ENCODE assay signal across 8 cellular contexts in genomic region chr11:30914143-30914762, GRCh38.
DNase-seq lines count a peak whose midpoint lies in the region; ATAC-seq and TF ChIP-seq lines count a peak whose summit lies in the region.

No MANE protein-coding gene starts in this region.

- H3K4me3 ChIP-seq in NB4 (ENCODE audit: low read depth, low read length) (no peak overlapping the region), adrenal gland (no peak overlapping the region), smooth muscle cell (no peak overlapping the region)

- TF ChIP-seq CTCF in NB4 (IDR thresholded peaks at IDR 0.05; ENCODE audit: low read depth, low read length) (peak; percentile 34), adrenal gland (IDR thresholded peaks at IDR 0.05) (peak; percentile 26 to 55 (median 40)), smooth muscle cell (IDR thresholded peaks at IDR 0.05; ENCODE audit: borderline replicate concordance, insufficient read depth, poor library complexity, severe bottlenecking) (peak; percentile 60)

- H2AFZ ChIP-seq in smooth muscle cell (ENCODE audit: low read depth), result peak overlapping the region; percentile 22

- no peak for TF ChIP-seq POLR2A in NB4 (IDR thresholded peaks at IDR 0.05; ENCODE audit: extremely low read depth, insufficient read length)
- no peak for TF ChIP-seq POLR2A in adrenal gland (IDR thresholded peaks at IDR 0.05)

- no peaks in the 10 kb centered on the region for H3K4me1 ChIP-seq in adrenal gland (replicated peaks in 1 of 2)
- H3K4me1 ChIP-seq in smooth muscle cell (ENCODE audit: low read depth), result no peaks in the 10 kb centered on the region

- peak overlapping the region; percentile 18 for H3K4me2 ChIP-seq in smooth muscle cell

- H3K9me3 ChIP-seq in adrenal gland (replicated peaks in 1 of 3) (no peaks in the 10 kb centered on the region), smooth muscle cell (replicated peaks; ENCODE audit: low read depth) (no peaks in the 10 kb centered on the region)

- no peak overlapping the region for H3K9ac ChIP-seq in smooth muscle cell (ENCODE audit: low read depth)

- H3F3A ChIP-seq in smooth muscle cell (ENCODE audit: low read depth), result no peaks in the 10 kb centered on the region

- ATAC-seq in GM18520 (IDR thresholded peaks at IDR 0.05; ENCODE audit: unreplicated experiment) (peak; percentile 42), left ventricle myocardium superior (peak; percentile 77), HG02610 (IDR thresholded peaks at IDR 0.05; ENCODE audit: unreplicated experiment) (no peak), HG03025 (IDR thresholded peaks at IDR 0.05; ENCODE audit: low FRiP score, unreplicated experiment) (no peak)

- 11 to 17% (median 16%) methylated on average over 8 of the region's 8 CpGs for WGBS in adrenal gland, 4 donors
- 25% methylated on average over 8 of the region's 8 CpGs for WGBS in smooth muscle cell (ENCODE audit: low lambda C conversion rate)

- H3K27ac ChIP-seq in adrenal gland (no peak overlapping the region), smooth muscle cell (ENCODE audit: low read depth) (no peak overlapping the region)

- H3K27me3 ChIP-seq in adrenal gland (no peaks in the 10 kb centered on the region), smooth muscle cell (ENCODE audit: low read depth) (peaks cover 5% of the 10 kb centered on the region)

- H3K79me2 ChIP-seq in smooth muscle cell (ENCODE audit: low read depth), result no peaks in the 10 kb centered on the region

- H3K36me3 ChIP-seq in adrenal gland (replicated peaks in 1 of 2), result no peaks in the 10 kb centered on the region
- no peaks in the 10 kb centered on the region for H3K36me3 ChIP-seq in smooth muscle cell (ENCODE audit: low read depth)

- peak; percentile 23 for DNase-seq in AG08396 (ENCODE audit: low spot score)
- peak; percentile 21 for DNase-seq in NB4 (ENCODE audit: low read depth)
- peak; percentile 50 to 80 (median 62) for DNase-seq in adrenal gland
- peak; percentile 77 for DNase-seq in left ventricle myocardium superior
- peak; percentile 4 for DNase-seq in smooth muscle cell (lab: John Stamatoyannopoulos, UW; ENCODE audit: unreplicated experiment)

- intact Hi-C loops in adrenal gland (cut with DNase I), result loop anchor here in 1 of 2 donors (10.0 kb wide), 1 partner anchor 559 kb away; no protein-coding TSS in a partner anchor
- intact Hi-C loops in left ventricle myocardium superior (cut with micrococcal nuclease), result loop anchor here (10.0 kb wide), 2 partner anchors 569 to 1479 kb away; no protein-coding TSS in a partner anchor

- H4K20me1 ChIP-seq in smooth muscle cell (ENCODE audit: low read depth), result no peaks in the 10 kb centered on the region

Comparison
In these comparisons a context has a peak if more than half of its experiments do, and no peak if none do; other contexts are left out.
1. DNase-seq: peak in every context shown above with its lines; median percentile 77 in left ventricle myocardium superior; 62 in adrenal gland; 23 in AG08396; 21 in NB4; 4 in smooth muscle cell.
2. ATAC-seq: peak in GM18520 (single experiment) and left ventricle myocardium superior (single experiment); none in HG02610 (single experiment) and HG03025 (single experiment).
3. Peak in every context shown above with its lines, with median percentiles within 50 percentile points of each other: CTCF ChIP-seq.